Comparison of ENCODE assay signal across 8 cellular contexts in genomic region chr1:44318097-44319088, GRCh38. TPM values are rescaled to one million over a fixed set of nuclear protein-coding genes. Genes with fewer than 3 reads are reported as not detected.
DNase-seq lines count a peak whose midpoint lies in the region; ATAC-seq and TF ChIP-seq lines count a peak whose summit lies in the region.

No MANE protein-coding gene starts in this region.

- CTCF ChIA-PET in CD4-positive, alpha-beta T cell (lab: Charles Lee) = interaction anchor here (1.4 kb wide), 1 partner anchor 100 kb away, joined by 3 read pairs; no protein-coding TSS in a partner anchor
- CTCF ChIA-PET in HEK293T (lab: Yijun Ruan, JAX) = interaction anchor here (0.6 to 1.4 kb wide), 3 partner anchors 9 to 490 kb away, joined by 3 to 6 read pairs (median 3); partner anchors contain the start of gene BTBD19

- H3K27me3 ChIP-seq in CD4-positive, alpha-beta T cell (ENCODE audit: control insufficient read depth, insufficient read depth, low read length) = no peaks in the 10 kb centered on the region
- no peaks in the 10 kb centered on the region for H3K27me3 ChIP-seq in gastrocnemius medialis

- intact Hi-C loops in CD4-positive, alpha-beta T cell (cut with DNase I, micrococcal nuclease) = loop anchor here (1.0 to 2.0 kb wide), 3 partner anchors 12 to 102 kb away; no protein-coding TSS in a partner anchor
- intact Hi-C loops in gastrocnemius medialis (cut with DNase I; ENCODE audit: low total_unique reads) = no loop called here

- ATAC-seq in CD4-positive, alpha-beta T cell (ENCODE audit: poor library complexity) = peak; percentile 41
- ATAC-seq in gastrocnemius medialis (peak in 1 of 2 donors; percentile 33), HG03139 (IDR thresholded peaks at IDR 0.05; ENCODE audit: unreplicated experiment) (no peak), GM21529 (IDR thresholded peaks at IDR 0.05; ENCODE audit: unreplicated experiment) (no peak)

- peaks cover 0 to 13% of the 10 kb centered on the region in 2 donors for H3K36me3 ChIP-seq in gastrocnemius medialis

- H3K27ac ChIP-seq in CD4-positive, alpha-beta T cell (ENCODE audit: low read depth, low read length) = no peak overlapping the region
- H3K27ac ChIP-seq in gastrocnemius medialis = no peak overlapping the region

- H3K4me3 Mint-ChIP-seq in CD4-positive, alpha-beta T cell = no peak overlapping the region

- DNase-seq in CD4-positive, alpha-beta T cell = peak in 8 of 10 experiments; percentile 9 to 29 (median 16)
- peak; percentile 74 for DNase-seq in HEK293T (ENCODE audit: extremely low spot score)
- DNase-seq in NOMO-1 treated with dmso at 0.1 percent for 144 hours (lab: John Stamatoyannopoulos, UW; ENCODE audit: unreplicated experiment) = peak; percentile 2
- peak; percentile 62 for DNase-seq in activated CD8-positive, alpha-beta memory T cell treated with anti-CD3 and anti-CD28 coated beads, Interleukin-2, amount 50 U/mL, for 48 hours
- peak; percentile 47 for DNase-seq in fibroblast of villous mesenchyme (ENCODE audit: low read depth)
- no peak for DNase-seq in gastrocnemius medialis

- in situ Hi-C loops in gastrocnemius medialis (cut with MboI; ENCODE audit: low sequenced_read_pairs in 4 of 4) = loop anchor here in 2 of 4 donors (10.0 kb wide), 1 partner anchor 104 kb away; the partner anchor contains the start of gene DMAP1 (in 2 of the 2)

- H3K4me1 Mint-ChIP-seq in CD4-positive, alpha-beta T cell (ENCODE audit: low read depth) = peaks cover 6% of the 10 kb centered on the region

- no peak overlapping the region for H3K4me3 ChIP-seq in fibroblast of villous mesenchyme (ENCODE audit: low read depth, low read length)
- no peak overlapping the region for H3K4me3 ChIP-seq in gastrocnemius medialis

- H3K9me3 ChIP-seq in CD4-positive, alpha-beta T cell (ENCODE audit: control insufficient read depth, low read length) = no peaks in the 10 kb centered on the region
- no peaks in the 10 kb centered on the region for H3K9me3 ChIP-seq in gastrocnemius medialis

- no peak overlapping the region for H3K27ac Mint-ChIP-seq in CD4-positive, alpha-beta T cell

- no peaks in the 10 kb centered on the region for H3K27me3 Mint-ChIP-seq in CD4-positive, alpha-beta T cell

- POLR2A ChIA-PET in CD4-positive, alpha-beta T cell (lab: Charles Lee) = no interaction called here
- POLR2A ChIA-PET in HEK293T (lab: Yijun Ruan, JAX) = no interaction called here

- TF ChIP-seq CTCF in CD4-positive, alpha-beta T cell (IDR thresholded peaks at IDR 0.05) = peak; percentile 91
- TF ChIP-seq CTCF in fibroblast of villous mesenchyme (IDR thresholded peaks at IDR 0.05; ENCODE audit: insufficient read depth, low read depth, low read length) (peak; percentile 74), gastrocnemius medialis (IDR thresholded peaks at IDR 0.05 in 4 of 5, conservative IDR thresholded peaks at IDR 0.05 in 1 of 5) (peak; percentile 50 to 77 (median 73))

- peaks cover 6 to 8% of the 10 kb centered on the region in 2 donors for H3K4me1 ChIP-seq in gastrocnemius medialis

- no peak for TF ChIP-seq POLR2A in gastrocnemius medialis (IDR thresholded peaks at IDR 0.05)

- H3K9me3 Mint-ChIP-seq in CD4-positive, alpha-beta T cell = no peaks in the 10 kb centered on the region

- peaks cover 74% of the 10 kb centered on the region for H3K36me3 Mint-ChIP-seq in CD4-positive, alpha-beta T cell (ENCODE audit: low read depth)

TF ChIP-seq in HEK293T, 16 proteins besides CTCF, POLR2A, EP300 and RAD21:
- no peak for TF ChIP-seq TARDBP (IDR thresholded peaks at IDR 0.05)
- no peak for TF ChIP-seq ARNT (IDR thresholded peaks at IDR 0.05)
- no peak for TF ChIP-seq SUZ12 (IDR thresholded peaks at IDR 0.05)

RNA-seq across cellular contexts. Expression of gene ERI3, which starts 36.7 kb away (rescaled TPM):
- total RNA-seq in CD4-positive, alpha-beta T cell = 10 to 100 TPM; 19.7 to 20.7 TPM
- 47.9 and 50.9 TPM in 2 replicates for total RNA-seq in fibroblast of villous mesenchyme
- 100 to 1,000 TPM in 1 of 4 donors, 10 to 100 TPM in 3; 53.8 to 101 (median 79.8) TPM for total RNA-seq in gastrocnemius medialis

Comparison
In these comparisons a context has a peak if more than half of its experiments do, and no peak if none do; other contexts are left out.
1. DNase-seq: peak in CD4-positive, alpha-beta T cell (8 of 10), HEK293T (single experiment), NOMO-1 treated with dmso at 0.1 percent for 144 hours (single experiment), activated CD8-positive, alpha-beta memory T cell treated with anti-CD3 and anti-CD28 coated beads, Interleukin-2, amount 50 U/mL, for 48 hours (single experiment) and fibroblast of villous mesenchyme (single experiment); none in gastrocnemius medialis (0 of 2).
2. Peak in every context shown above with its lines, with median percentiles within 50 percentile points of each other: CTCF ChIP-seq.